ENCODE assay signal across 8 cellular contexts in genomic region chr2:168773719-168774521, GRCh38. TPM values are rescaled to one million over a fixed set of nuclear protein-coding genes. Genes with fewer than 3 reads are reported as not detected.
A peak's percentile ranks its signal among the peaks of the same experiment; 100 is the strongest.
DNase-seq lines count a peak whose midpoint lies in the region; ATAC-seq and TF ChIP-seq lines count a peak whose summit lies in the region.

No MANE protein-coding gene starts in this region.

- no peaks in the 10 kb centered on the region for H3K4me1 ChIP-seq in CD8-positive, alpha-beta memory T cell (ENCODE audit: insufficient read depth, low read length)
- H3K4me1 ChIP-seq in mesodermal cell (ENCODE audit: control insufficient read depth, insufficient read depth, low read length, poor library complexity, severe bottlenecking) (peaks cover 5% of the 10 kb centered on the region), sigmoid colon (no peaks in the 10 kb centered on the region)

- peak; percentile 24 for TF ChIP-seq CTCF in coronary artery (IDR thresholded peaks at IDR 0.05)
- TF ChIP-seq CTCF in sigmoid colon (IDR thresholded peaks at IDR 0.05): peak in 2 of 4 experiments; percentile 26 to 41

- CTCF ChIA-PET in CD8-positive, alpha-beta memory T cell (lab: Charles Lee): no interaction called here

- no peak for TF ChIP-seq EP300 in sigmoid colon (IDR thresholded peaks at IDR 0.05)

- 45 to 47% methylated on average over 3 to 4 of the region's 9 CpGs for WGBS in mesodermal cell (ENCODE audit: insufficient coverage in 2 of 2), 2 experiments
- 60 to 70% methylated on average over 9 of the region's 9 CpGs for WGBS in sigmoid colon, 2 donors

- peaks cover 0 to 31% (median 10%) of the 10 kb centered on the region in 3 donors for H3K36me3 Mint-ChIP-seq in CD8-positive, alpha-beta memory T cell

- H3K4me1 Mint-ChIP-seq in CD8-positive, alpha-beta memory T cell: no peaks in the 10 kb centered on the region

- intact Hi-C loops in sigmoid colon (cut with DNase I): no loop called here

- peaks cover 0 to 3% (median 0%) of the 10 kb centered on the region in 5 donors for H3K9me3 Mint-ChIP-seq in CD8-positive, alpha-beta memory T cell

- no peak overlapping the region for H3K27ac Mint-ChIP-seq in CD8-positive, alpha-beta memory T cell

- no peaks in the 10 kb centered on the region for H3K27me3 ChIP-seq in CD8-positive, alpha-beta memory T cell (ENCODE audit: insufficient read depth, low read length, poor library complexity, severe bottlenecking)
- no peaks in the 10 kb centered on the region for H3K27me3 ChIP-seq in sigmoid colon

- H3K36me3 ChIP-seq in CD8-positive, alpha-beta memory T cell (ENCODE audit: insufficient read depth, low read length): no peaks in the 10 kb centered on the region
- H3K36me3 ChIP-seq in mesodermal cell (ENCODE audit: control insufficient read depth, insufficient read depth, low read length): peaks cover 8% of the 10 kb centered on the region
- H3K36me3 ChIP-seq in sigmoid colon: peaks cover 0 to 8% (median 0%) of the 10 kb centered on the region in 4 donors

- peak overlapping the region; percentile 40 for H3K27ac ChIP-seq in CD8-positive, alpha-beta memory T cell (ENCODE audit: low read depth, low read length)
- H3K27ac ChIP-seq in coronary artery (no peak overlapping the region), mesodermal cell (ENCODE audit: low read depth, low read length, severe bottlenecking) (peak overlapping the region; percentile 64), sigmoid colon (no peak overlapping the region)

- H3K4me3 Mint-ChIP-seq in CD8-positive, alpha-beta memory T cell: no peak overlapping the region

- no peak for TF ChIP-seq POLR2A in sigmoid colon (IDR thresholded peaks at IDR 0.05)

- no peaks in the 10 kb centered on the region for H3K27me3 Mint-ChIP-seq in CD8-positive, alpha-beta memory T cell

- no peak overlapping the region for H3K4me3 ChIP-seq in CD8-positive, alpha-beta memory T cell (ENCODE audit: low read length)
- H3K4me3 ChIP-seq in coronary artery (no peak overlapping the region), mesodermal cell (ENCODE audit: extremely low read depth, insufficient read depth, low read length, poor library complexity, severe bottlenecking) (no peak overlapping the region), sigmoid colon (no peak overlapping the region)

- POLR2A ChIA-PET in CD8-positive, alpha-beta memory T cell (lab: Charles Lee): no interaction called here

- ATAC-seq in GM18502 (IDR thresholded peaks at IDR 0.05; ENCODE audit: poor library complexity, unreplicated experiment) (peak; percentile 84), HG03439 (IDR thresholded peaks at IDR 0.05; ENCODE audit: unreplicated experiment) (no peak)

- no peak for DNase-seq in CD8-positive, alpha-beta memory T cell
- DNase-seq in HK-2 (ENCODE audit: unreplicated experiment) (peak; percentile 66), RKO (ENCODE audit: low spot score) (peak; percentile 53), coronary artery (ENCODE audit: low spot score) (no peak), sigmoid colon (no peak)

- H3K9me3 ChIP-seq in CD8-positive, alpha-beta memory T cell (ENCODE audit: low read length): no peaks in the 10 kb centered on the region
- H3K9me3 ChIP-seq in mesodermal cell (ENCODE audit: control insufficient read depth, low read length) (peaks cover 10% of the 10 kb centered on the region), sigmoid colon (peaks cover 0 to 4% (median under 1%) of the 10 kb centered on the region in 4 donors)

RNA-seq across cellular contexts. Expression of gene NOSTRIN, which starts 28.5 kb away (rescaled TPM):
- not detected for total RNA-seq in CD8-positive, alpha-beta memory T cell
- not detected for polyA plus RNA-seq in CD8-positive, alpha-beta memory T cell
- polyA plus RNA-seq in mesodermal cell (2013, experiment 1 of 2): 4.1 TPM
- polyA plus RNA-seq in mesodermal cell (2013, experiment 2 of 2): 3.0 TPM
- 10 to 100 TPM in 2 of 4 donors, 1 to 10 TPM in 2; 5.1 to 13.3 (median 9.2) TPM for total RNA-seq in sigmoid colon
- 10 to 100 TPM; 21.9 to 49.0 (median 39.0) TPM for polyA plus RNA-seq in sigmoid colon

Comparison
In these comparisons a context has a peak if more than half of its experiments do, and no peak if none do; other contexts are left out.
1. DNase-seq: peak in HK-2 (single experiment) and RKO (single experiment); none in CD8-positive, alpha-beta memory T cell (0 of 5), coronary artery (single experiment) and sigmoid colon (single experiment).
2. H3K27ac ChIP-seq: peak in CD8-positive, alpha-beta memory T cell (single experiment) and mesodermal cell (single experiment); none in coronary artery (0 of 2) and sigmoid colon (0 of 4).
3. RNA of gene NOSTRIN, which starts 28.5 kb away (total RNA-seq): 5.1 to 13.3 TPM in sigmoid colon; not detected in CD8-positive, alpha-beta memory T cell; every median in the first group is over 4 times any median in the second.